Comparison of ENCODE assay signal across 10 cellular contexts in genomic region chr20:845967-846893, GRCh38. TPM values are rescaled to one million over a fixed set of nuclear protein-coding genes. Genes with fewer than 3 reads are reported as not detected.
DNase-seq lines count a peak whose midpoint lies in the region; ATAC-seq lines count a peak whose summit lies in the region.
"Had no signal": no experiment of that assay in that cellular context is flagged by ENCODE, and none has a peak within 500 bp of the region (broad histone marks: within the 10 kb centered on the region; RNA-seq: fewer than 3 reads in every experiment).

No MANE protein-coding gene starts in this region.

- peak overlapping the region; percentile 81 to 94 (median 92) for H3K4me3 Mint-ChIP-seq in CD8-positive, alpha-beta memory T cell
- peak overlapping the region; percentile 79 for H3K4me3 Mint-ChIP-seq in activated T-helper 2 cell treated with anti-CD3 and anti-CD28 coated beads, Interferon-gamma antibody, Interleukin-2, Interleukin-4, amounts not matched to agents 10 μg/mL and 5 μg/mL and 100 μg/mL, durations not matched to agents 14 hours and 24 hours and 36 hours (ENCODE audit: low read depth)
- H3K4me3 Mint-ChIP-seq in natural killer cell treated with Interleukin-12 subunit alpha and Interleukin-12 subunit beta and Interleukin-15 and Interleukin-18, amount 100 ng/mL, for 72 hours: peak overlapping the region; percentile 90

- H3K27me3 ChIP-seq in CD8-positive, alpha-beta memory T cell (ENCODE audit: insufficient read depth, low read length, poor library complexity, severe bottlenecking): no peaks in the 10 kb centered on the region
- H3K27me3 ChIP-seq in Karpas-422 (ENCODE audit: low read length): no peaks in the 10 kb centered on the region

- H3K36me3 ChIP-seq in CD8-positive, alpha-beta memory T cell (ENCODE audit: insufficient read depth, low read length): no peaks in the 10 kb centered on the region
- H3K36me3 ChIP-seq in Karpas-422 (ENCODE audit: insufficient read depth, low read length): no peaks in the 10 kb centered on the region

- no peak overlapping the region for H2AFZ ChIP-seq in Karpas-422 (ENCODE audit: low read length)

- H3K27ac ChIP-seq in CD8-positive, alpha-beta memory T cell (ENCODE audit: low read depth, low read length): peak overlapping the region; percentile 35
- H3K27ac ChIP-seq in Karpas-422 (ENCODE audit: low read length): no peak overlapping the region

- peak in 1 of 5 donors; percentile 21 for DNase-seq in CD8-positive, alpha-beta memory T cell
- DNase-seq in Karpas-422 (no peak), HCEC 1CT (no peak), foreskin melanocyte (no peak), 8988T (no peak)
- DNase-seq in activated T-helper 2 cell treated with anti-CD3 and anti-CD28 coated beads, Interferon-gamma antibody, Interleukin-2, Interleukin-4, amounts not matched to agents 10 μg/mL and 5 μg/mL and 100 μg/mL, durations not matched to agents 14 hours and 24 hours and 36 hours (ENCODE audit: low spot score): no peak
- DNase-seq in natural killer cell treated with Interleukin-12 subunit alpha and Interleukin-12 subunit beta and Interleukin-15 and Interleukin-18, amount 100 ng/mL, for 72 hours (ENCODE audit: low spot score): peak; percentile 37
- DNase-seq: islet precursor cell, NCI-H510A treated with DMSO at 0.1 percent for 48 hours had no signal

- POLR2A ChIA-PET in CD8-positive, alpha-beta memory T cell (lab: Charles Lee): interaction anchor here (0.5 to 5.4 kb wide), 2 partner anchors 13 to 19 kb away, joined by 3 to 48 read pairs; partner anchors contain the start of gene FAM110A

- peak overlapping the region; percentile 83 for H3K4me3 ChIP-seq in CD8-positive, alpha-beta memory T cell (ENCODE audit: low read length)
- no peak overlapping the region for H3K4me3 ChIP-seq in Karpas-422 (ENCODE audit: low read length)

- no peaks in the 10 kb centered on the region for H3K9me3 Mint-ChIP-seq in CD8-positive, alpha-beta memory T cell
- H3K9me3 Mint-ChIP-seq in activated T-helper 2 cell treated with anti-CD3 and anti-CD28 coated beads, Interferon-gamma antibody, Interleukin-2, Interleukin-4, amounts not matched to agents 10 μg/mL and 5 μg/mL and 100 μg/mL, durations not matched to agents 14 hours and 24 hours and 36 hours: peaks cover 6% of the 10 kb centered on the region
- no peaks in the 10 kb centered on the region for H3K9me3 Mint-ChIP-seq in natural killer cell treated with Interleukin-12 subunit alpha and Interleukin-12 subunit beta and Interleukin-15 and Interleukin-18, amount 100 ng/mL, for 72 hours

- peaks cover 6 to 7% (median 7%) of the 10 kb centered on the region in 3 donors for H3K36me3 Mint-ChIP-seq in CD8-positive, alpha-beta memory T cell
- H3K36me3 Mint-ChIP-seq in activated T-helper 2 cell treated with anti-CD3 and anti-CD28 coated beads, Interferon-gamma antibody, Interleukin-2, Interleukin-4, amounts not matched to agents 10 μg/mL and 5 μg/mL and 100 μg/mL, durations not matched to agents 14 hours and 24 hours and 36 hours (ENCODE audit: low read depth): peaks cover 26% of the 10 kb centered on the region
- H3K36me3 Mint-ChIP-seq in natural killer cell treated with Interleukin-12 subunit alpha and Interleukin-12 subunit beta and Interleukin-15 and Interleukin-18, amount 100 ng/mL, for 72 hours: peaks cover 16% of the 10 kb centered on the region

- CTCF ChIA-PET in CD8-positive, alpha-beta memory T cell (lab: Charles Lee): interaction anchor here (1.3 to 6.1 kb wide), 4 partner anchors 13 to 111 kb away, joined by 4 to 45 read pairs (median 7); partner anchors contain the start of gene FAM110A

- H4K20me1 ChIP-seq in Karpas-422 (ENCODE audit: insufficient read depth, low read depth, low read length): peaks cover 7% of the 10 kb centered on the region; the same call in 1 of the 2 replicates

- peak overlapping the region; percentile 87 to 99 (median 94) for H3K27ac Mint-ChIP-seq in CD8-positive, alpha-beta memory T cell
- peak overlapping the region; percentile 82 for H3K27ac Mint-ChIP-seq in activated T-helper 2 cell treated with anti-CD3 and anti-CD28 coated beads, Interferon-gamma antibody, Interleukin-2, Interleukin-4, amounts not matched to agents 10 μg/mL and 5 μg/mL and 100 μg/mL, durations not matched to agents 14 hours and 24 hours and 36 hours
- H3K27ac Mint-ChIP-seq in natural killer cell treated with Interleukin-12 subunit alpha and Interleukin-12 subunit beta and Interleukin-15 and Interleukin-18, amount 100 ng/mL, for 72 hours: peak overlapping the region; percentile 89 to 94

- peak overlapping the region; percentile 33 for H3K4me2 ChIP-seq in Karpas-422 (ENCODE audit: low read depth, low read length, poor library complexity, severe bottlenecking)

- H3K4me1 Mint-ChIP-seq in CD8-positive, alpha-beta memory T cell: peaks cover 48 to 67% (median 50%) of the 10 kb centered on the region in 3 donors
- H3K4me1 Mint-ChIP-seq in activated T-helper 2 cell treated with anti-CD3 and anti-CD28 coated beads, Interferon-gamma antibody, Interleukin-2, Interleukin-4, amounts not matched to agents 10 μg/mL and 5 μg/mL and 100 μg/mL, durations not matched to agents 14 hours and 24 hours and 36 hours (ENCODE audit: low read depth): peaks cover 36% of the 10 kb centered on the region
- peaks cover 38 to 44% of the 10 kb centered on the region in 2 donors for H3K4me1 Mint-ChIP-seq in natural killer cell treated with Interleukin-12 subunit alpha and Interleukin-12 subunit beta and Interleukin-15 and Interleukin-18, amount 100 ng/mL, for 72 hours (ENCODE audit: low read depth in 2 of 2)

- no peaks in the 10 kb centered on the region for H3K79me2 ChIP-seq in Karpas-422 (ENCODE audit: low read length)

- peak overlapping the region; percentile 15; the same call in 1 of the 2 replicates for H3K9ac ChIP-seq in Karpas-422 (ENCODE audit: low read length)

- peaks cover 0 to 2% of the 10 kb centered on the region in 2 donors for H3K27me3 Mint-ChIP-seq in CD8-positive, alpha-beta memory T cell
- H3K27me3 Mint-ChIP-seq in activated T-helper 2 cell treated with anti-CD3 and anti-CD28 coated beads, Interferon-gamma antibody, Interleukin-2, Interleukin-4, amounts not matched to agents 10 μg/mL and 5 μg/mL and 100 μg/mL, durations not matched to agents 14 hours and 24 hours and 36 hours (ENCODE audit: low read depth): no peaks in the 10 kb centered on the region
- no peaks in the 10 kb centered on the region for H3K27me3 Mint-ChIP-seq in natural killer cell treated with Interleukin-12 subunit alpha and Interleukin-12 subunit beta and Interleukin-15 and Interleukin-18, amount 100 ng/mL, for 72 hours

- peaks cover 55% of the 10 kb centered on the region for H3K4me1 ChIP-seq in CD8-positive, alpha-beta memory T cell (ENCODE audit: insufficient read depth, low read length)
- peaks cover 17% of the 10 kb centered on the region for H3K4me1 ChIP-seq in Karpas-422 (ENCODE audit: low read length)

- no peak for ATAC-seq in natural killer cell treated with Interleukin-12 subunit alpha and Interleukin-12 subunit beta and Interleukin-15 and Interleukin-18, amount 100 ng/mL, for 72 hours
- ATAC-seq in GM19463 (IDR thresholded peaks at IDR 0.05; ENCODE audit: unreplicated experiment): no peak

- intact Hi-C loops in activated T-helper 2 cell treated with anti-CD3 and anti-CD28 coated beads, Interferon-gamma antibody, Interleukin-2, Interleukin-4, amounts not matched to agents 10 μg/mL and 5 μg/mL and 100 μg/mL, durations not matched to agents 14 hours and 24 hours and 36 hours (cut with micrococcal nuclease): loop anchor here (2.0 kb wide), 1 partner anchor 13 kb away; the partner anchor contains the start of gene FAM110A

- H3K9me2 ChIP-seq in Karpas-422 (replicated peaks; ENCODE audit: insufficient read depth, low read length): no peaks in the 10 kb centered on the region

- H3K9me3 ChIP-seq in CD8-positive, alpha-beta memory T cell (ENCODE audit: low read length): no peaks in the 10 kb centered on the region
- H3K9me3 ChIP-seq in Karpas-422 (ENCODE audit: low read length): no peaks in the 10 kb centered on the region

RNA-seq across cellular contexts. Expression of gene FAM110A, which starts 12.7 kb away (rescaled TPM):
- 10 to 100 TPM; 13.3 to 15.0 TPM for total RNA-seq in CD8-positive, alpha-beta memory T cell
- polyA plus RNA-seq in CD8-positive, alpha-beta memory T cell: 14.9 TPM
- 0.89 and 3.1 TPM in 2 replicates for total RNA-seq in Karpas-422 (2014; rRNA removed; shearing (Covaris generic); ENCODE audit: low replicate concordance)
- total RNA-seq in activated T-helper 2 cell treated with anti-CD3 and anti-CD28 coated beads, Interferon-gamma antibody, Interleukin-2, Interleukin-4, amounts not matched to agents 10 μg/mL and 5 μg/mL and 100 μg/mL, durations not matched to agents 14 hours and 24 hours and 36 hours: 12.7 and 12.8 TPM in 2 replicates
- total RNA-seq in natural killer cell treated with Interleukin-12 subunit alpha and Interleukin-12 subunit beta and Interleukin-15 and Interleukin-18, amount 100 ng/mL, for 72 hours: 10 to 100 TPM; 29.6 to 58.2 TPM
